1 cellular context compared by ENCODE assay signal in the genomic region with DNA sequence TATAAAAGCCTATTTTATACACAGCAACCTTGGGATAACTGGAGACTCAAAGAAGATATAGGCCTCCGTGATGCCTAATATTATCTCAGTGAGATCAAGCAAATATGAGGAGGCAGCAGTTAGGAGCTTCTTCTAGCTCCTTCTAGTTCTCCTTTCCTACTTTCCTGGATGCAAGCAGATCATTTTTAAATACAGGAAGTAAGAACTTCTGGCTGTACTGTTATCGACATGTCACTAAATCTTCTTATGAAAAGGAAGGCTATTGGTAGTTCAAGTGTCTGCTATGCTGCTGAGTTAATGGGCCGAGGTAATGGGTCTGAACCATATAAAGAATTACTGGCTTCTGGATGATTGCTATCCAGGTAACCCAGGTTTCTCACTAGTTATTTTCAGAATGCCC.
A peak's percentile ranks its signal among the peaks of the same experiment; 100 is the strongest.
TF ChIP-seq lines count a peak whose summit lies in the region.

No MANE protein-coding gene starts in this region.

TF ChIP-seq in K562, 482 proteins besides CTCF, POLR2A, EP300 and RAD21 (continued from another document):
- no peak for TF ChIP-seq SFPQ (IDR thresholded peaks at IDR 0.05; ENCODE audit: low read depth, low read length)
- TF ChIP-seq RBM17 (IDR thresholded peaks at IDR 0.05; ENCODE audit: borderline replicate concordance, low read depth, low read length), result no peak
- TF ChIP-seq CCAR2 (IDR thresholded peaks at IDR 0.05; ENCODE audit: low read depth, low read length), result no peak
- TF ChIP-seq ATF1 (CRISPR knock-in tag; IDR thresholded peaks at IDR 0.05), result no peak
- TF ChIP-seq ATF1 (tag; IDR thresholded peaks at IDR 0.05), result no peak
- TF ChIP-seq, protein P1, sequence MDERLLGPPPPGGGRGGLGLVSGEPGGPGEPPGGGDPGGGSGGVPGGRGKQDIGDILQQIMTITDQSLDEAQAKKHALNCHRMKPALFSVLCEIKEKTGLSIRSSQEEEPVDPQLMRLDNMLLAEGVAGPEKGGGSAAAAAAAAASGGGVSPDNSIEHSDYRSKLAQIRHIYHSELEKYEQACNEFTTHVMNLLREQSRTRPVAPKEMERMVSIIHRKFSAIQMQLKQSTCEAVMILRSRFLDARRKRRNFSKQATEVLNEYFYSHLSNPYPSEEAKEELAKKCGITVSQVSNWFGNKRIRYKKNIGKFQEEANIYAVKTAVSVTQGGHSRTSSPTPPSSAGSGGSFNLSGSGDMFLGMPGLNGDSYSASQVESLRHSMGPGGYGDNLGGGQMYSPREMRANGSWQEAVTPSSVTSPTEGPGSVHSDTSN (CRISPR knock-in tag; IDR thresholded peaks at IDR 0.05; ENCODE audit: low read depth), result no peak
- TF ChIP-seq, protein P1 (tag; conservative IDR thresholded peaks at IDR 0.05; ENCODE audit: low read depth), result peak; percentile 69
- no peak for TF ChIP-seq ATF3 (IDR thresholded peaks at IDR 0.05)
- TF ChIP-seq ATF3 (CRISPR knock-in tag; conservative IDR thresholded peaks at IDR 0.05), result no peak
- TF ChIP-seq NONO (IDR thresholded peaks at IDR 0.05; ENCODE audit: low read depth in 2 of 2, low read length in 1 of 2), result no peak
- TF ChIP-seq MEIS2 (IDR thresholded peaks at IDR 0.05; ENCODE audit: partially characterized antibody), result peak; percentile 86
- TF ChIP-seq FOXK2 (conservative IDR thresholded peaks at IDR 0.05 in 1 of 2, IDR thresholded peaks at IDR 0.05 in 1 of 2; ENCODE audit: low read depth in 2 of 2), result no peak
- no peak for TF ChIP-seq KLF1 (tag; IDR thresholded peaks at IDR 0.05)
